ENCODE assay signal across 8 cellular contexts in genomic region chr10:119445311-119445934, GRCh38.
DNase-seq lines count a peak whose midpoint lies in the region; ATAC-seq and TF ChIP-seq lines count a peak whose summit lies in the region.

No MANE protein-coding gene starts in this region.

- no peaks in the 10 kb centered on the region for H3K27me3 Mint-ChIP-seq in endodermal cell (ENCODE audit: insufficient read depth)
- no peaks in the 10 kb centered on the region for H3K27me3 Mint-ChIP-seq in mesothelial cell of epicardium (ENCODE audit: low read depth)

- DNase-seq in GM10266 (ENCODE audit: extremely low spot score) (peak; percentile 86), NCI-H748 treated with DMSO at 0.1 percent for 48 hours (lab: John Stamatoyannopoulos, UW) (peak; percentile 22), endodermal cell (peak; percentile 96), mesothelial cell of epicardium (ENCODE audit: low spot score in 2 of 2, unreplicated experiment in 2 of 2) (peak; percentile 88 to 93)
- DNase-seq in activated CD8-positive, alpha-beta memory T cell treated with anti-CD3 and anti-CD28 coated beads for 1 hour (ENCODE audit: extremely low read depth in 1 of 2, low read depth in 1 of 2), result peak; percentile 72 to 79
- DNase-seq in stimulated activated CD8-positive, alpha-beta memory T cell treated with anti-CD3 and anti-CD28 coated beads, Interleukin-2, amount 100 ng/mL, for 1 hour (ENCODE audit: low read depth in 2 of 2), result peak; percentile 67 to 72

- no peaks in the 10 kb centered on the region for H3K36me3 ChIP-seq in endodermal cell (ENCODE audit: control insufficient read depth, insufficient read depth, low read length)

- H3K27ac Mint-ChIP-seq in endodermal cell, result no peak overlapping the region
- H3K27ac Mint-ChIP-seq in mesothelial cell of epicardium, result no peak overlapping the region

- H3K4me3 ChIP-seq in endodermal cell (ENCODE audit: low read length), result no peak overlapping the region

- no peaks in the 10 kb centered on the region for H3K27me3 ChIP-seq in endodermal cell (ENCODE audit: control insufficient read depth, insufficient read depth, low read length, poor library complexity, severe bottlenecking)

- WGBS in endodermal cell (ENCODE audit: insufficient coverage in 1 of 2, insufficient read length in 1 of 2), 2 experiments, result 13 to 35% methylated on average over 5 to 10 of the region's 10 CpGs

- H3K9ac ChIP-seq in endodermal cell (ENCODE audit: extremely low read depth, low read length, poor library complexity, severe bottlenecking), result no peak overlapping the region

- TF ChIP-seq CTCF in GM10266 (IDR thresholded peaks at IDR 0.05; ENCODE audit: control insufficient read depth, insufficient read depth, low read depth, missing control alignments) (peak; percentile 97), endodermal cell (conservative IDR thresholded peaks at IDR 0.05) (peak; percentile 94), mesothelial cell of epicardium (IDR thresholded peaks at IDR 0.05; ENCODE audit: unreplicated experiment) (peak; percentile 96)

- no peak overlapping the region for H3K27ac ChIP-seq in endodermal cell (ENCODE audit: low read depth, low read length)

- no peaks in the 10 kb centered on the region for H3K4me1 ChIP-seq in endodermal cell (ENCODE audit: control insufficient read depth, insufficient read depth, low read length)

- H3K36me3 Mint-ChIP-seq in endodermal cell (ENCODE audit: low read depth) (no peaks in the 10 kb centered on the region), mesothelial cell of epicardium (no peaks in the 10 kb centered on the region)

- no peaks in the 10 kb centered on the region for H3K9me3 Mint-ChIP-seq in endodermal cell
- no peaks in the 10 kb centered on the region for H3K9me3 Mint-ChIP-seq in mesothelial cell of epicardium

- H3K4me1 Mint-ChIP-seq in endodermal cell (peaks cover 6% of the 10 kb centered on the region), mesothelial cell of epicardium (no peaks in the 10 kb centered on the region)

- ATAC-seq in HG02973 (IDR thresholded peaks at IDR 0.05; ENCODE audit: unreplicated experiment) (peak; percentile 44), GM21447 (IDR thresholded peaks at IDR 0.05; ENCODE audit: unreplicated experiment) (no peak)

- no peak overlapping the region for H3K4me3 Mint-ChIP-seq in endodermal cell
- no peak overlapping the region for H3K4me3 Mint-ChIP-seq in mesothelial cell of epicardium

- no peaks in the 10 kb centered on the region for H3K9me3 ChIP-seq in endodermal cell (ENCODE audit: control insufficient read depth, low read length)

Comparison
In these comparisons a context has a peak if more than half of its experiments do, and no peak if none do; other contexts are left out.
1. DNase-seq: peak in every context shown above with its lines; median percentile 96 in endodermal cell; 90 in mesothelial cell of epicardium; 86 in GM10266; 76 in activated CD8-positive, alpha-beta memory T cell treated with anti-CD3 and anti-CD28 coated beads for 1 hour; 70 in stimulated activated CD8-positive, alpha-beta memory T cell treated with anti-CD3 and anti-CD28 coated beads, Interleukin-2, amount 100 ng/mL, for 1 hour; 22 in NCI-H748 treated with DMSO at 0.1 percent for 48 hours.